ENCODE assay signal across 8 cellular contexts in the genomic region with DNA sequence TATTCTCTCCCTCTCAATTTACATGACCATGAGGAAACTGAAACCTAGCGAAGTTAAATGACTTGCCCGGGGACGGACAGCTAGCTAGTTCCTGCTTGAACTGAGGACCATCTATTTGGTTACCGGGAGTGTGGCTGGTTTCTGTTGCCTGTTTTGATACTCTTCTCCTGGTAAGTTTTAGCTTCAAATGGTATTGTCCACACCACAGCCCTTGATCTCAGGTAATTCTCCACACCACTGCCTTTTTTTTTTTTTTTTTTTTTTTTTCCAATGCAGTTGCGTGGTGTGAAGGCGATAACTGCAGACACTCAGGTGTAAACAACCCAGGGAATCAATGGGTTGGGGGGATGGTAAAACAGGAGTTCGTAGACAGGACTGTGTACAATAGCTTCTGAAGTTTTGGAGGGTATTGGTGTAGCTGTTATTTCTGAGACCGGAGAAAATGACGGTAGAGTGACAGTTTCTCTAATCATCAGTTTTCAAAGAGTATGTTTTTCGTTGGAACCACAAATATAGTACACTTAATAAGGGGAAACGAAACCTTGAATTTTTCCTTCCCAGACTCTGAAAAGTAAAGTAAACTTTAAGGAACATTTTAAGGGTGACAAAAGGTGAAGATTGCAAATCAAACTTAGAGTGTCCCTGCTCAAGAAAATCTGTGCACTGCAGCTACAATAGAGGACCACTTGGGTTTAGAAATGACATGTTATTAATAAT.
DNase-seq lines count a peak whose midpoint lies in the region; ATAC-seq and TF ChIP-seq lines count a peak whose summit lies in the region.

No MANE protein-coding gene starts in this region.

- H3K4me1 Mint-ChIP-seq in MCF 10A (ENCODE audit: insufficient read depth, unreplicated experiment) = no peaks in the 10 kb centered on the region
- H3K4me1 Mint-ChIP-seq in T-helper 17 cell = peaks cover 8% of the 10 kb centered on the region
- peaks cover 28% of the 10 kb centered on the region for H3K4me1 Mint-ChIP-seq in memory B cell

- H3K9me3 Mint-ChIP-seq in MCF 10A (ENCODE audit: unreplicated experiment) = no peaks in the 10 kb centered on the region
- H3K9me3 Mint-ChIP-seq in memory B cell = no peaks in the 10 kb centered on the region

- H3K9me3 ChIP-seq in breast epithelium (no peaks in the 10 kb centered on the region), T-helper 17 cell (ENCODE audit: control insufficient read depth, low read length, poor library complexity, severe bottlenecking) (no peaks in the 10 kb centered on the region)

- H3K27me3 ChIP-seq in breast epithelium = no peaks in the 10 kb centered on the region
- H3K27me3 ChIP-seq in foreskin keratinocyte = no peaks in the 10 kb centered on the region

- DNase-seq in breast epithelium (ENCODE audit: low spot score in 2 of 2) (no peak), MCF 10A (ENCODE audit: unreplicated experiment) (no peak), T-helper 17 cell (no peak), memory B cell (ENCODE audit: low spot score in 2 of 2) (no peak), foreskin keratinocyte (no peak), KBM-7 (no peak)
- no peak for DNase-seq in stimulated activated naive CD4-positive, alpha-beta T cell (lab: John Stamatoyannopoulos, UW)

- intact Hi-C loops in breast epithelium (cut with DNase I; ENCODE audit: low total_unique reads) (no loop called here), MCF 10A (cut with micrococcal nuclease) (no loop called here)

- no peaks in the 10 kb centered on the region for H3K36me3 ChIP-seq in breast epithelium

- H3K4me3 ChIP-seq in breast epithelium = peak overlapping the region; percentile 22 to 36 (median 36)

- peaks cover 10% of the 10 kb centered on the region for H3K36me3 Mint-ChIP-seq in MCF 10A (ENCODE audit: insufficient read depth, unreplicated experiment)
- H3K36me3 Mint-ChIP-seq in T-helper 17 cell (ENCODE audit: low read depth) = no peaks in the 10 kb centered on the region
- H3K36me3 Mint-ChIP-seq in memory B cell = peaks cover 3% of the 10 kb centered on the region

- H3K27ac ChIP-seq in breast epithelium = peak overlapping the region in 1 of 2 donors; percentile 64
- H3K27ac ChIP-seq in foreskin keratinocyte = no peak overlapping the region

- BruUV-seq in MCF 10A (replicated peaks; lab: Mats Ljungman, UMichigan) = no TSS peak

- H3K27me3 Mint-ChIP-seq in MCF 10A (ENCODE audit: insufficient read depth, unreplicated experiment) (no peaks in the 10 kb centered on the region), T-helper 17 cell (no peaks in the 10 kb centered on the region), memory B cell (no peaks in the 10 kb centered on the region)

- H3K27ac Mint-ChIP-seq in MCF 10A (ENCODE audit: low read depth, unreplicated experiment) (no peak overlapping the region), T-helper 17 cell (peak overlapping the region; percentile 66), memory B cell (peak overlapping the region; percentile 80)

- in situ Hi-C loops in KBM-7 (cut with MboI; ENCODE audit: low pct_unique_long_range_greater_than_20kb, low sequenced_read_pairs) = no loop called here

- ATAC-seq in HG02973 (IDR thresholded peaks at IDR 0.05; ENCODE audit: unreplicated experiment) (peak; percentile 63), T-helper 17 cell (peak; percentile 22), memory B cell (ENCODE audit: low read depth) (peak; percentile 56), foreskin keratinocyte (no peak)

- no peak for TF ChIP-seq POLR2A in breast epithelium (IDR thresholded peaks at IDR 0.05)

- POLR2A ChIA-PET in MCF 10A (lab: Yijun Ruan, JAX) = interaction anchor here (0.6 to 1.1 kb wide), 3 partner anchors 55 to 1258 kb away, joined by 3 to 4 read pairs (median 3); no protein-coding TSS in a partner anchor

- H3K4me1 ChIP-seq in breast epithelium = peaks cover 0 to 3% of the 10 kb centered on the region in 2 donors
- peaks cover 17% of the 10 kb centered on the region for H3K4me1 ChIP-seq in foreskin keratinocyte

- CTCF ChIA-PET in MCF 10A (lab: Yijun Ruan, JAX) = interaction anchor here (0.6 to 2.0 kb wide), 5 partner anchors 21 to 612 kb away, joined by 3 to 6 read pairs (median 3); no protein-coding TSS in a partner anchor

- TF ChIP-seq CTCF in breast epithelium (IDR thresholded peaks at IDR 0.05) (no peak), MCF 10A (IDR thresholded peaks at IDR 0.05; ENCODE audit: unreplicated experiment) (no peak), foreskin keratinocyte (conservative IDR thresholded peaks at IDR 0.05) (no peak)

- H3K4me3 Mint-ChIP-seq in MCF 10A (ENCODE audit: unreplicated experiment) = no peak overlapping the region
- peak overlapping the region; percentile 76 for H3K4me3 Mint-ChIP-seq in T-helper 17 cell
- peak overlapping the region; percentile 87 for H3K4me3 Mint-ChIP-seq in memory B cell
